Comparison of ENCODE assay signal across 7 cellular contexts in genomic region chr2:87521489-87521888, GRCh38.
A peak's percentile ranks its signal among the peaks of the same experiment; 100 is the strongest.
DNase-seq lines count a peak whose midpoint lies in the region; ATAC-seq lines count a peak whose summit lies in the region.
"Not testable (repeated sequence)": the region's sequence is repeated elsewhere in the genome, so short reads cannot be mapped to it uniquely, and the experiment has no call there.

No MANE protein-coding gene starts in this region.

- intact Hi-C loops in CD4-positive, alpha-beta memory T cell (cut with micrococcal nuclease) = not testable (repeated sequence)

- H3K36me3 Mint-ChIP-seq in CD4-positive, alpha-beta memory T cell; activated T-cell treated with anti-CD3 and anti-CD28 coated beads, Interleukin-2, amount 50 U/mL, for 72 hours (ENCODE audit: insufficient read depth in 2 of 2); memory B cell: not testable (repeated sequence)
- peaks cover 11% of the 10 kb centered on the region for H3K36me3 Mint-ChIP-seq in T-helper 2 cell treated with Interferon-gamma antibody and Interleukin-4, amounts not matched to agents 5 μg/mL and 100 μg/mL, for 36 hours (ENCODE audit: low read depth)
- H3K36me3 Mint-ChIP-seq in activated naive CD8-positive, alpha-beta T cell treated with anti-CD3 and anti-CD28 coated beads for 36 hours = peaks cover 19% of the 10 kb centered on the region

- H3K36me3 ChIP-seq in CD4-positive, alpha-beta memory T cell (ENCODE audit: insufficient read depth, low read length); Karpas-422 (ENCODE audit: insufficient read depth, low read length): not testable (repeated sequence)

- not testable (repeated sequence) for H3K9me3 ChIP-seq in CD4-positive, alpha-beta memory T cell (ENCODE audit: control insufficient read depth in 1 of 2, low read length in 2 of 2); Karpas-422 (ENCODE audit: low read length)

- peak overlapping the region; percentile 39 for H3K4me2 ChIP-seq in Karpas-422 (ENCODE audit: low read depth, low read length, poor library complexity, severe bottlenecking)

- H3K4me1 Mint-ChIP-seq in CD4-positive, alpha-beta memory T cell = peaks cover 12 to 38% (median 26%) of the 10 kb centered on the region in 4 donors
- peaks cover 19% of the 10 kb centered on the region for H3K4me1 Mint-ChIP-seq in T-helper 2 cell treated with Interferon-gamma antibody and Interleukin-4, amounts not matched to agents 5 μg/mL and 100 μg/mL, for 36 hours (ENCODE audit: low read depth)
- peaks cover 41% of the 10 kb centered on the region for H3K4me1 Mint-ChIP-seq in activated T-cell treated with anti-CD3 and anti-CD28 coated beads, Interleukin-2, amount 50 U/mL, for 72 hours (ENCODE audit: low read depth)
- H3K4me1 Mint-ChIP-seq in activated naive CD8-positive, alpha-beta T cell treated with anti-CD3 and anti-CD28 coated beads for 36 hours = peaks cover 15% of the 10 kb centered on the region
- H3K4me1 Mint-ChIP-seq in memory B cell = peaks cover 22% of the 10 kb centered on the region

- peaks cover 36% of the 10 kb centered on the region for H3K4me1 ChIP-seq in CD4-positive, alpha-beta memory T cell (ENCODE audit: insufficient read depth, low read length)
- H3K4me1 ChIP-seq in Karpas-422 (ENCODE audit: low read length) = peaks cover 40% of the 10 kb centered on the region

- H3K27ac ChIP-seq in CD4-positive, alpha-beta memory T cell (ENCODE audit: low read depth, low read length) = peak overlapping the region; percentile 43
- H3K27ac ChIP-seq in Karpas-422 (ENCODE audit: low read length) = peak overlapping the region; percentile 72

- POLR2A ChIA-PET in CD4-positive, alpha-beta memory T cell (lab: Charles Lee; ENCODE audit: partially characterized antibody) = not testable (repeated sequence)

- H3K79me2 ChIP-seq in Karpas-422 (ENCODE audit: low read length) = peaks cover 35% of the 10 kb centered on the region

- H3K9ac ChIP-seq in Karpas-422 (ENCODE audit: low read length) = peak overlapping the region; percentile 42; the same call in 1 of the 2 replicates

- H3K9me2 ChIP-seq in Karpas-422 (replicated peaks; ENCODE audit: insufficient read depth, low read length) = not testable (repeated sequence)

- peak overlapping the region; percentile 82 to 94 (median 93) for H3K27ac Mint-ChIP-seq in CD4-positive, alpha-beta memory T cell
- peak overlapping the region; percentile 52 for H3K27ac Mint-ChIP-seq in T-helper 2 cell treated with Interferon-gamma antibody and Interleukin-4, amounts not matched to agents 5 μg/mL and 100 μg/mL, for 36 hours
- not testable (repeated sequence) for H3K27ac Mint-ChIP-seq in activated T-cell treated with anti-CD3 and anti-CD28 coated beads, Interleukin-2, amount 50 U/mL, for 72 hours
- peak overlapping the region; percentile 79 for H3K27ac Mint-ChIP-seq in activated naive CD8-positive, alpha-beta T cell treated with anti-CD3 and anti-CD28 coated beads for 36 hours
- peak overlapping the region; percentile 95 for H3K27ac Mint-ChIP-seq in memory B cell

- H4K20me1 ChIP-seq in Karpas-422 (ENCODE audit: insufficient read depth, low read depth, low read length) = not testable (repeated sequence)

- DNase-seq in CD4-positive, alpha-beta memory T cell; T-helper 2 cell treated with Interferon-gamma antibody and Interleukin-4, amounts not matched to agents 5 μg/mL and 100 μg/mL, for 36 hours (ENCODE audit: low spot score); activated T-cell treated with anti-CD3 and anti-CD28 coated beads, Interleukin-2, amount 50 U/mL, for 72 hours; activated naive CD8-positive, alpha-beta T cell treated with anti-CD3 and anti-CD28 coated beads for 36 hours; memory B cell (ENCODE audit: low spot score in 2 of 2): not testable (repeated sequence)
- peak; percentile 34 for DNase-seq in Karpas-422
- peak; percentile 36 for DNase-seq in stimulated activated CD8-positive, alpha-beta memory T cell treated with anti-CD3 and anti-CD28 coated beads, Interleukin-4, amount 100 ng/mL, for 48 hours

- not testable (repeated sequence) for H2AFZ ChIP-seq in Karpas-422 (ENCODE audit: low read length)

- ATAC-seq in activated T-cell treated with anti-CD3 and anti-CD28 coated beads, Interleukin-2, amount 50 U/mL, for 72 hours (replicated peaks in 1 of 2); memory B cell (ENCODE audit: low read depth): not testable (repeated sequence)

- CTCF ChIA-PET in CD4-positive, alpha-beta memory T cell (lab: Charles Lee; ENCODE audit: partially characterized antibody) = not testable (repeated sequence)

- not testable (repeated sequence) for H3K27me3 ChIP-seq in CD4-positive, alpha-beta memory T cell (ENCODE audit: insufficient read depth, low read length); Karpas-422 (ENCODE audit: low read length)

- peak overlapping the region in 4 of 8 donors; percentile 8 to 66 (median 29) for H3K4me3 Mint-ChIP-seq in CD4-positive, alpha-beta memory T cell
- not testable (repeated sequence) for H3K4me3 Mint-ChIP-seq in T-helper 2 cell treated with Interferon-gamma antibody and Interleukin-4, amounts not matched to agents 5 μg/mL and 100 μg/mL, for 36 hours; activated naive CD8-positive, alpha-beta T cell treated with anti-CD3 and anti-CD28 coated beads for 36 hours
- peak overlapping the region; percentile 42 to 62 for H3K4me3 Mint-ChIP-seq in activated T-cell treated with anti-CD3 and anti-CD28 coated beads, Interleukin-2, amount 50 U/mL, for 72 hours
- peak overlapping the region; percentile 29 for H3K4me3 Mint-ChIP-seq in memory B cell

- H3K9me3 Mint-ChIP-seq in CD4-positive, alpha-beta memory T cell; T-helper 2 cell treated with Interferon-gamma antibody and Interleukin-4, amounts not matched to agents 5 μg/mL and 100 μg/mL, for 36 hours; activated T-cell treated with anti-CD3 and anti-CD28 coated beads, Interleukin-2, amount 50 U/mL, for 72 hours; activated naive CD8-positive, alpha-beta T cell treated with anti-CD3 and anti-CD28 coated beads for 36 hours; memory B cell: not testable (repeated sequence)

- not testable (repeated sequence) for H3K27me3 Mint-ChIP-seq in CD4-positive, alpha-beta memory T cell; T-helper 2 cell treated with Interferon-gamma antibody and Interleukin-4, amounts not matched to agents 5 μg/mL and 100 μg/mL, for 36 hours (ENCODE audit: low read depth); activated T-cell treated with anti-CD3 and anti-CD28 coated beads, Interleukin-2, amount 50 U/mL, for 72 hours (ENCODE audit: low read depth); activated naive CD8-positive, alpha-beta T cell treated with anti-CD3 and anti-CD28 coated beads for 36 hours; memory B cell

- H3K4me3 ChIP-seq in CD4-positive, alpha-beta memory T cell (ENCODE audit: low read length in 2 of 2); Karpas-422 (ENCODE audit: low read length): not testable (repeated sequence)
